1 cellular context compared by ENCODE assay signal in genomic region chr16:10944249-10945064, GRCh38.
TF ChIP-seq lines count a peak whose summit lies in the region.

A gene with protein sequence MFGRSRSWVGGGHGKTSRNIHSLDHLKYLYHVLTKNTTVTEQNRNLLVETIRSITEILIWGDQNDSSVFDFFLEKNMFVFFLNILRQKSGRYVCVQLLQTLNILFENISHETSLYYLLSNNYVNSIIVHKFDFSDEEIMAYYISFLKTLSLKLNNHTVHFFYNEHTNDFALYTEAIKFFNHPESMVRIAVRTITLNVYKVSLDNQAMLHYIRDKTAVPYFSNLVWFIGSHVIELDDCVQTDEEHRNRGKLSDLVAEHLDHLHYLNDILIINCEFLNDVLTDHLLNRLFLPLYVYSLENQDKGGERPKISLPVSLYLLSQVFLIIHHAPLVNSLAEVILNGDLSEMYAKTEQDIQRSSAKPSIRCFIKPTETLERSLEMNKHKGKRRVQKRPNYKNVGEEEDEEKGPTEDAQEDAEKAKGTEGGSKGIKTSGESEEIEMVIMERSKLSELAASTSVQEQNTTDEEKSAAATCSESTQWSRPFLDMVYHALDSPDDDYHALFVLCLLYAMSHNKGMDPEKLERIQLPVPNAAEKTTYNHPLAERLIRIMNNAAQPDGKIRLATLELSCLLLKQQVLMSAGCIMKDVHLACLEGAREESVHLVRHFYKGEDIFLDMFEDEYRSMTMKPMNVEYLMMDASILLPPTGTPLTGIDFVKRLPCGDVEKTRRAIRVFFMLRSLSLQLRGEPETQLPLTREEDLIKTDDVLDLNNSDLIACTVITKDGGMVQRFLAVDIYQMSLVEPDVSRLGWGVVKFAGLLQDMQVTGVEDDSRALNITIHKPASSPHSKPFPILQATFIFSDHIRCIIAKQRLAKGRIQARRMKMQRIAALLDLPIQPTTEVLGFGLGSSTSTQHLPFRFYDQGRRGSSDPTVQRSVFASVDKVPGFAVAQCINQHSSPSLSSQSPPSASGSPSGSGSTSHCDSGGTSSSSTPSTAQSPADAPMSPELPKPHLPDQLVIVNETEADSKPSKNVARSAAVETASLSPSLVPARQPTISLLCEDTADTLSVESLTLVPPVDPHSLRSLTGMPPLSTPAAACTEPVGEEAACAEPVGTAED (plus strand): TSS chr16:10944564. CDS start chr16:10944718, 154 bp downstream.

TF ChIP-seq in GM12878, 131 proteins besides CTCF, POLR2A, EP300 and RAD21 (continued from another document and continues in another):
- TF ChIP-seq, protein P1, sequence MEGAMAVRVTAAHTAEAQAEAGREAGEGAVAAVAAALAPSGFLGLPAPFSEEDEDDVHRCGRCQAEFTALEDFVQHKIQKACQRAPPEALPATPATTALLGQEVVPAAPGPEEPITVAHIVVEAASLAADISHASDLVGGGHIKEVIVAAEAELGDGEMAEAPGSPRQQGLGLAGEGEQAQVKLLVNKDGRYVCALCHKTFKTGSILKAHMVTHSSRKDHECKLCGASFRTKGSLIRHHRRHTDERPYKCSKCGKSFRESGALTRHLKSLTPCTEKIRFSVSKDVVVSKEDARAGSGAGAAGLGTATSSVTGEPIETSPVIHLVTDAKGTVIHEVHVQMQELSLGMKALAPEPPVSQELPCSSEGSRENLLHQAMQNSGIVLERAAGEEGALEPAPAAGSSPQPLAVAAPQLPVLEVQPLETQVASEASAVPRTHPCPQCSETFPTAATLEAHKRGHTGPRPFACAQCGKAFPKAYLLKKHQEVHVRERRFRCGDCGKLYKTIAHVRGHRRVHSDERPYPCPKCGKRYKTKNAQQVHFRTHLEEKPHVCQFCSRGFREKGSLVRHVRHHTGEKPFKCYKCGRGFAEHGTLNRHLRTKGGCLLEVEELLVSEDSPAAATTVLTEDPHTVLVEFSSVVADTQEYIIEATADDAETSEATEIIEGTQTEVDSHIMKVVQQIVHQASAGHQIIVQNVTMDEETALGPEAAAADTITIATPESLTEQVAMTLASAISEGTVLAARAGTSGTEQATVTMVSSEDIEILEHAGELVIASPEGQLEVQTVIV (IDR thresholded peaks at IDR 0.05; ENCODE audit: borderline replicate concordance, partially characterized antibody): peak; percentile 100
- TF ChIP-seq, protein P2, sequence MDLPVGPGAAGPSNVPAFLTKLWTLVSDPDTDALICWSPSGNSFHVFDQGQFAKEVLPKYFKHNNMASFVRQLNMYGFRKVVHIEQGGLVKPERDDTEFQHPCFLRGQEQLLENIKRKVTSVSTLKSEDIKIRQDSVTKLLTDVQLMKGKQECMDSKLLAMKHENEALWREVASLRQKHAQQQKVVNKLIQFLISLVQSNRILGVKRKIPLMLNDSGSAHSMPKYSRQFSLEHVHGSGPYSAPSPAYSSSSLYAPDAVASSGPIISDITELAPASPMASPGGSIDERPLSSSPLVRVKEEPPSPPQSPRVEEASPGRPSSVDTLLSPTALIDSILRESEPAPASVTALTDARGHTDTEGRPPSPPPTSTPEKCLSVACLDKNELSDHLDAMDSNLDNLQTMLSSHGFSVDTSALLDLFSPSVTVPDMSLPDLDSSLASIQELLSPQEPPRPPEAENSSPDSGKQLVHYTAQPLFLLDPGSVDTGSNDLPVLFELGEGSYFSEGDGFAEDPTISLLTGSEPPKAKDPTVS (IDR thresholded peaks at IDR 0.05; ENCODE audit: low read depth, low read length): peak; percentile 74; the same call in 1 of the 2 replicates
- no peak for TF ChIP-seq ZNF384 (IDR thresholded peaks at IDR 0.05; ENCODE audit: borderline replicate concordance, low read depth, low read length)
- peak; percentile 100 for TF ChIP-seq IKZF1 (conservative IDR thresholded peaks at IDR 0.05)
- TF ChIP-seq DPF2 (IDR thresholded peaks at IDR 0.05): peak; percentile 63; the same call in 1 of the 2 replicates
- peak; percentile 77; the same call in 1 of the 2 replicates for TF ChIP-seq ZNF207 (IDR thresholded peaks at IDR 0.05; ENCODE audit: borderline replicate concordance)
- TF ChIP-seq, protein P3, sequence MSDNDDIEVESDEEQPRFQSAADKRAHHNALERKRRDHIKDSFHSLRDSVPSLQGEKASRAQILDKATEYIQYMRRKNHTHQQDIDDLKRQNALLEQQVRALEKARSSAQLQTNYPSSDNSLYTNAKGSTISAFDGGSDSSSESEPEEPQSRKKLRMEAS (IDR thresholded peaks at IDR 0.05; ENCODE audit: low read depth, low read length): peak; percentile 52; the same call in 1 of the 2 replicates
- no peak; the same call in none of the 2 replicates for TF ChIP-seq TBL1XR1 (IDR thresholded peaks at IDR 0.05; ENCODE audit: low read depth, low read length)
- TF ChIP-seq, protein P4, sequence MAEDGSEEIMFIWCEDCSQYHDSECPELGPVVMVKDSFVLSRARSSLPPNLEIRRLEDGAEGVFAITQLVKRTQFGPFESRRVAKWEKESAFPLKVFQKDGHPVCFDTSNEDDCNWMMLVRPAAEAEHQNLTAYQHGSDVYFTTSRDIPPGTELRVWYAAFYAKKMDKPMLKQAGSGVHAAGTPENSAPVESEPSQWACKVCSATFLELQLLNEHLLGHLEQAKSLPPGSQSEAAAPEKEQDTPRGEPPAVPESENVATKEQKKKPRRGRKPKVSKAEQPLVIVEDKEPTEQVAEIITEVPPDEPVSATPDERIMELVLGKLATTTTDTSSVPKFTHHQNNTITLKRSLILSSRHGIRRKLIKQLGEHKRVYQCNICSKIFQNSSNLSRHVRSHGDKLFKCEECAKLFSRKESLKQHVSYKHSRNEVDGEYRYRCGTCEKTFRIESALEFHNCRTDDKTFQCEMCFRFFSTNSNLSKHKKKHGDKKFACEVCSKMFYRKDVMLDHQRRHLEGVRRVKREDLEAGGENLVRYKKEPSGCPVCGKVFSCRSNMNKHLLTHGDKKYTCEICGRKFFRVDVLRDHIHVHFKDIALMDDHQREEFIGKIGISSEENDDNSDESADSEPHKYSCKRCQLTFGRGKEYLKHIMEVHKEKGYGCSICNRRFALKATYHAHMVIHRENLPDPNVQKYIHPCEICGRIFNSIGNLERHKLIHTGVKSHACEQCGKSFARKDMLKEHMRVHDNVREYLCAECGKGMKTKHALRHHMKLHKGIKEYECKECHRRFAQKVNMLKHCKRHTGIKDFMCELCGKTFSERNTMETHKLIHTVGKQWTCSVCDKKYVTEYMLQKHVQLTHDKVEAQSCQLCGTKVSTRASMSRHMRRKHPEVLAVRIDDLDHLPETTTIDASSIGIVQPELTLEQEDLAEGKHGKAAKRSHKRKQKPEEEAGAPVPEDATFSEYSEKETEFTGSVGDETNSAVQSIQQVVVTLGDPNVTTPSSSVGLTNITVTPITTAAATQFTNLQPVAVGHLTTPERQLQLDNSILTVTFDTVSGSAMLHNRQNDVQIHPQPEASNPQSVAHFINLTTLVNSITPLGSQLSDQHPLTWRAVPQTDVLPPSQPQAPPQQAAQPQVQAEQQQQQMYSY (CRISPR knock-in tag; IDR thresholded peaks at IDR 0.05): no peak
- TF ChIP-seq, protein P5, sequence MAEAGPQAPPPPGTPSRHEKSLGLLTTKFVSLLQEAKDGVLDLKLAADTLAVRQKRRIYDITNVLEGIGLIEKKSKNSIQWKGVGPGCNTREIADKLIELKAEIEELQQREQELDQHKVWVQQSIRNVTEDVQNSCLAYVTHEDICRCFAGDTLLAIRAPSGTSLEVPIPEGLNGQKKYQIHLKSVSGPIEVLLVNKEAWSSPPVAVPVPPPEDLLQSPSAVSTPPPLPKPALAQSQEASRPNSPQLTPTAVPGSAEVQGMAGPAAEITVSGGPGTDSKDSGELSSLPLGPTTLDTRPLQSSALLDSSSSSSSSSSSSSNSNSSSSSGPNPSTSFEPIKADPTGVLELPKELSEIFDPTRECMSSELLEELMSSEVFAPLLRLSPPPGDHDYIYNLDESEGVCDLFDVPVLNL (IDR thresholded peaks at IDR 0.05; ENCODE audit: low read depth, low read length): peak; percentile 32; the same call in 1 of the 2 replicates
- no peak for TF ChIP-seq CBX3 (IDR thresholded peaks at IDR 0.05; ENCODE audit: borderline replicate concordance, low read depth)
- no peak for TF ChIP-seq FOXM1 (IDR thresholded peaks at IDR 0.05; ENCODE audit: low read depth, low read length)
- TF ChIP-seq ZSCAN29 (IDR thresholded peaks at IDR 0.05): no peak
- TF ChIP-seq CHD4 (IDR thresholded peaks at IDR 0.05): no peak
- peak; percentile 96 for TF ChIP-seq RUNX3 (IDR thresholded peaks at IDR 0.05; ENCODE audit: low read length)
- no peak for TF ChIP-seq KDM1A (IDR thresholded peaks at IDR 0.05; ENCODE audit: borderline replicate concordance)
- peak; percentile 98 for TF ChIP-seq TARDBP (IDR thresholded peaks at IDR 0.05; ENCODE audit: borderline replicate concordance)
- TF ChIP-seq POU2F2 (IDR thresholded peaks at IDR 0.05; ENCODE audit: borderline replicate concordance, low read depth, low read length): peak; percentile 70; the same call in 1 of the 3 replicates
- 0 out of 2 replicates have a peak, but pooled peaks have one; percentile 54 for TF ChIP-seq MEF2A (IDR thresholded peaks at IDR 0.05; ENCODE audit: insufficient read depth, low read depth, low read length)
- TF ChIP-seq, protein P6, sequence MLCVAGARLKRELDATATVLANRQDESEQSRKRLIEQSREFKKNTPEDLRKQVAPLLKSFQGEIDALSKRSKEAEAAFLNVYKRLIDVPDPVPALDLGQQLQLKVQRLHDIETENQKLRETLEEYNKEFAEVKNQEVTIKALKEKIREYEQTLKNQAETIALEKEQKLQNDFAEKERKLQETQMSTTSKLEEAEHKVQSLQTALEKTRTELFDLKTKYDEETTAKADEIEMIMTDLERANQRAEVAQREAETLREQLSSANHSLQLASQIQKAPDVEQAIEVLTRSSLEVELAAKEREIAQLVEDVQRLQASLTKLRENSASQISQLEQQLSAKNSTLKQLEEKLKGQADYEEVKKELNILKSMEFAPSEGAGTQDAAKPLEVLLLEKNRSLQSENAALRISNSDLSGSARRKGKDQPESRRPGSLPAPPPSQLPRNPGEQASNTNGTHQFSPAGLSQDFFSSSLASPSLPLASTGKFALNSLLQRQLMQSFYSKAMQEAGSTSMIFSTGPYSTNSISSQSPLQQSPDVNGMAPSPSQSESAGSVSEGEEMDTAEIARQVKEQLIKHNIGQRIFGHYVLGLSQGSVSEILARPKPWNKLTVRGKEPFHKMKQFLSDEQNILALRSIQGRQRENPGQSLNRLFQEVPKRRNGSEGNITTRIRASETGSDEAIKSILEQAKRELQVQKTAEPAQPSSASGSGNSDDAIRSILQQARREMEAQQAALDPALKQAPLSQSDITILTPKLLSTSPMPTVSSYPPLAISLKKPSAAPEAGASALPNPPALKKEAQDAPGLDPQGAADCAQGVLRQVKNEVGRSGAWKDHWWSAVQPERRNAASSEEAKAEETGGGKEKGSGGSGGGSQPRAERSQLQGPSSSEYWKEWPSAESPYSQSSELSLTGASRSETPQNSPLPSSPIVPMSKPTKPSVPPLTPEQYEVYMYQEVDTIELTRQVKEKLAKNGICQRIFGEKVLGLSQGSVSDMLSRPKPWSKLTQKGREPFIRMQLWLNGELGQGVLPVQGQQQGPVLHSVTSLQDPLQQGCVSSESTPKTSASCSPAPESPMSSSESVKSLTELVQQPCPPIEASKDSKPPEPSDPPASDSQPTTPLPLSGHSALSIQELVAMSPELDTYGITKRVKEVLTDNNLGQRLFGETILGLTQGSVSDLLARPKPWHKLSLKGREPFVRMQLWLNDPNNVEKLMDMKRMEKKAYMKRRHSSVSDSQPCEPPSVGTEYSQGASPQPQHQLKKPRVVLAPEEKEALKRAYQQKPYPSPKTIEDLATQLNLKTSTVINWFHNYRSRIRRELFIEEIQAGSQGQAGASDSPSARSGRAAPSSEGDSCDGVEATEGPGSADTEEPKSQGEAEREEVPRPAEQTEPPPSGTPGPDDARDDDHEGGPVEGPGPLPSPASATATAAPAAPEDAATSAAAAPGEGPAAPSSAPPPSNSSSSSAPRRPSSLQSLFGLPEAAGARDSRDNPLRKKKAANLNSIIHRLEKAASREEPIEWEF (IDR thresholded peaks at IDR 0.05; ENCODE audit: insufficient replicate concordance, low read depth, low read length): no peak
- TF ChIP-seq FOS (IDR thresholded peaks at IDR 0.05; ENCODE audit: borderline replicate concordance, extremely low read depth, insufficient read length): no peak
- peak; percentile 41 to 58; a peak in 2 of 4 replicates for TF ChIP-seq BHLHE40 (IDR thresholded peaks at IDR 0.05; ENCODE audit: borderline replicate concordance in 1 of 2, low read depth in 2 of 2, low read length in 1 of 2)
- 0 out of 2 replicates have a peak, but pooled peaks have one; percentile 53 for TF ChIP-seq HDGF (IDR thresholded peaks at IDR 0.05)
- no peak for TF ChIP-seq TCF7 (IDR thresholded peaks at IDR 0.05; ENCODE audit: borderline replicate concordance)
- no peak for TF ChIP-seq EZH2 (IDR thresholded peaks at IDR 0.05; ENCODE audit: borderline replicate concordance, control insufficient read depth, low read depth, low read length)
- no peak for TF ChIP-seq SUZ12 (IDR thresholded peaks at IDR 0.05; ENCODE audit: unreplicated experiment)
- no peak for TF ChIP-seq SMAD1 (IDR thresholded peaks at IDR 0.05; ENCODE audit: low read depth, partially characterized antibody)
- no peak for TF ChIP-seq ZNF274 (IDR thresholded peaks at IDR 0.05; ENCODE audit: insufficient read depth, insufficient read length)
- 0 out of 2 replicates have a peak, but pooled peaks have one; percentile 9 for TF ChIP-seq TCF3 (IDR thresholded peaks at IDR 0.05; ENCODE audit: borderline replicate concordance, insufficient read depth, low read depth, low read length)
- no peak for TF ChIP-seq ETV6 (conservative IDR thresholded peaks at IDR 0.05 in 1 of 2, IDR thresholded peaks at IDR 0.05 in 1 of 2; ENCODE audit: borderline replicate concordance in 1 of 2, low read depth in 1 of 2)
- TF ChIP-seq, protein P7, sequence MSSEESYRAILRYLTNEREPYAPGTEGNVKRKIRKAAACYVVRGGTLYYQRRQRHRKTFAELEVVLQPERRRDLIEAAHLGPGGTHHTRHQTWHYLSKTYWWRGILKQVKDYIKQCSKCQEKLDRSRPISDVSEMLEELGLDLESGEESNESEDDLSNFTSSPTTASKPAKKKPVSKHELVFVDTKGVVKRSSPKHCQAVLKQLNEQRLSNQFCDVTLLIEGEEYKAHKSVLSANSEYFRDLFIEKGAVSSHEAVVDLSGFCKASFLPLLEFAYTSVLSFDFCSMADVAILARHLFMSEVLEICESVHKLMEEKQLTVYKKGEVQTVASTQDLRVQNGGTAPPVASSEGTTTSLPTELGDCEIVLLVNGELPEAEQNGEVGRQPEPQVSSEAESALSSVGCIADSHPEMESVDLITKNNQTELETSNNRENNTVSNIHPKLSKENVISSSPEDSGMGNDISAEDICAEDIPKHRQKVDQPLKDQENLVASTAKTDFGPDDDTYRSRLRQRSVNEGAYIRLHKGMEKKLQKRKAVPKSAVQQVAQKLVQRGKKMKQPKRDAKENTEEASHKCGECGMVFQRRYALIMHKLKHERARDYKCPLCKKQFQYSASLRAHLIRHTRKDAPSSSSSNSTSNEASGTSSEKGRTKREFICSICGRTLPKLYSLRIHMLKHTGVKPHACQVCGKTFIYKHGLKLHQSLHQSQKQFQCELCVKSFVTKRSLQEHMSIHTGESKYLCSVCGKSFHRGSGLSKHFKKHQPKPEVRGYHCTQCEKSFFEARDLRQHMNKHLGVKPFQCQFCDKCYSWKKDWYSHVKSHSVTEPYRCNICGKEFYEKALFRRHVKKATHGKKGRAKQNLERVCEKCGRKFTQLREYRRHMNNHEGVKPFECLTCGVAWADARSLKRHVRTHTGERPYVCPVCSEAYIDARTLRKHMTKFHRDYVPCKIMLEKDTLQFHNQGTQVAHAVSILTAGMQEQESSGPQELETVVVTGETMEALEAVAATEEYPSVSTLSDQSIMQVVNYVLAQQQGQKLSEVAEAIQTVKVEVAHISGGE (CRISPR knock-in tag; IDR thresholded peaks at IDR 0.05): no peak
- peak; percentile 87; the same call in 1 of the 2 replicates for TF ChIP-seq POLR2AphosphoS2 (IDR thresholded peaks at IDR 0.05; ENCODE audit: low read depth, low read length)
- no peak for TF ChIP-seq YBX1 (IDR thresholded peaks at IDR 0.05)
- TF ChIP-seq CREM (IDR thresholded peaks at IDR 0.05; ENCODE audit: low read depth): peak; percentile 96
- TF ChIP-seq HDAC2 (IDR thresholded peaks at IDR 0.05): no peak
- TF ChIP-seq RFX5 (IDR thresholded peaks at IDR 0.05; ENCODE audit: low read depth, low read length): no peak
